ENCODE assay signal across 1 cellular context in genomic region chr14:103111297-103111981, GRCh38.
TF ChIP-seq lines count a peak whose summit lies in the region.

No MANE protein-coding gene starts in this region.

TF ChIP-seq in H1, 55 proteins besides CTCF, POLR2A, EP300 and RAD21:
- TF ChIP-seq HDAC2 (IDR thresholded peaks at IDR 0.05; ENCODE audit: borderline replicate concordance in 1 of 2, low read depth in 2 of 2, low read length in 2 of 2): no peak
- no peak for TF ChIP-seq RFX5 (IDR thresholded peaks at IDR 0.05; ENCODE audit: borderline replicate concordance, low read depth, low read length)
- no peak for TF ChIP-seq JUN (IDR thresholded peaks at IDR 0.05; ENCODE audit: low read depth, low read length)
- TF ChIP-seq GABPA (IDR thresholded peaks at IDR 0.05; ENCODE audit: borderline replicate concordance, insufficient read depth, low read length): no peak
- TF ChIP-seq ATF2 (IDR thresholded peaks at IDR 0.05; ENCODE audit: low read length): no peak
- TF ChIP-seq TEAD4 (IDR thresholded peaks at IDR 0.05; ENCODE audit: low read depth, low read length): no peak
- TF ChIP-seq POU5F1 (IDR thresholded peaks at IDR 0.05; ENCODE audit: low read depth, low read length): no peak
- no peak for TF ChIP-seq GTF2F1 (IDR thresholded peaks at IDR 0.05; ENCODE audit: borderline replicate concordance, low read depth, low read length)
- TF ChIP-seq SUZ12 (IDR thresholded peaks at IDR 0.05; ENCODE audit: low read length): no peak
- no peak for TF ChIP-seq POLR2AphosphoS5 (IDR thresholded peaks at IDR 0.05; ENCODE audit: low read depth, low read length)
- no peak for TF ChIP-seq MAFK (IDR thresholded peaks at IDR 0.05; ENCODE audit: low read depth, low read length)
- TF ChIP-seq SIRT6 (IDR thresholded peaks at IDR 0.05; ENCODE audit: low read length): no peak
- no peak for TF ChIP-seq ATF3 (IDR thresholded peaks at IDR 0.05; ENCODE audit: insufficient read depth, low read depth, low read length)
- TF ChIP-seq CEBPB (IDR thresholded peaks at IDR 0.05; ENCODE audit: low read depth, low read length): no peak
- TF ChIP-seq CHD7 (IDR thresholded peaks at IDR 0.05; ENCODE audit: insufficient replicate concordance, low read length): no peak
- TF ChIP-seq CREB1 (IDR thresholded peaks at IDR 0.05): no peak
- no peak for TF ChIP-seq CHD2 (IDR thresholded peaks at IDR 0.05; ENCODE audit: low read length)
